In the genomic region with DNA sequence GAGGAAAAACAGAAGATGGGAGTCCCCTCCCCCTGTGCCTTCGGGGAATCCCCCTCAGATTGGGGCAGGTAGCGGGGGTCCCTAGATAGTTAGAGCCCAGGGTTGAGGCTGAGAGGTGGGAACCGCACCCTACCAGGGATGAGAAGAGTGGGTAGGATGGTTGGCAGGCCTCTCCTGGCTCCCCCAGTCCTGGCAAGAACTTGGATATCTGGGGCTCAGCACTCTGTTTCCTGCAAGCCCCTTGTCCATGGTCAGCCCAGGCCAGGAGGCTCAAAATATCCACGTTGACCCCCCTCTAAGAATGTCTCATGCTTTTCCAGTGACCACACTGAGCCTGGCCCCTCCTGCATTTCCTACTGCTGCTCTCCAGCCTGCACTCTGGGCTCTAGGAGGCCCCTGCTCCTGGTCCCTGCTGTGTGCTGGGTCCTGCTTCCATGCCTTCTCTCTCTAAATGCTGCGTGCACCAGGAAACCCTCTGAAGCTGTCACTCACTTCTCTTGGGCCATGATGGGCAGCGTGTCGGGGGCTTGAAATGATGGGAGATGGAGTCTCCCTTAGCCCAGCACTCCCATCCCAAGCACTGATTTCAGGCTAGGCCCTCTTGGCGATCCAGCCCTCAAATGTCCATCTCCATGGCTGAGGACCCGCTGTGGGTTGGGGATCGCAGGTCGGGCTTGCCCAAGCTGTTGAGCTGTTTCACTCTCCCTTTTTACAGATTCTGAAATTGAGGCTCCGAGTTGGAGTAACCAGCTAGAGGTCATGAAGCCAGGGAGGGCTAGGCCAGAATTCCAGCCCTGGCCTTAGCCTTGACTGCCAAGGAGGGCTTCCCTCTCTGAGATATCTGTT, we compare ENCODE assay signal across 10 cellular contexts. TPM values are rescaled to one million over a fixed set of nuclear protein-coding genes. Genes with fewer than 3 reads are reported as not detected.
DNase-seq lines count a peak whose midpoint lies in the region; ATAC-seq and TF ChIP-seq lines count a peak whose summit lies in the region.
"Had no signal": no experiment of that assay in that cellular context is flagged by ENCODE, and none has a peak within 500 bp of the region (broad histone marks: within the 10 kb centered on the region; RNA-seq: fewer than 3 reads in every experiment).

No MANE protein-coding gene starts in this region.

- peak overlapping the region; percentile 76 to 87 for H3K4me3 ChIP-seq in ascending aorta
- H3K4me3 ChIP-seq in liver (ENCODE audit: low read depth in 1 of 3, low read length in 3 of 3), result peak overlapping the region; percentile 80 to 90 (median 83)
- no peak overlapping the region for H3K4me3 ChIP-seq in testis

- intact Hi-C loops in activated CD4-positive, alpha-beta T cell treated with anti-CD3 and anti-CD28 coated beads for 36 hours (cut with DNase I, micrococcal nuclease), result loop anchor here in 1 of 2 experiments (2.0 kb wide), 1 partner anchor 17 kb away; a partner anchor contains a TSS
- intact Hi-C loops in ascending aorta (cut with DNase I), result loop anchor here (5.0 to 10.0 kb wide), 2 partner anchors 85 to 103 kb away; a partner anchor contains a TSS
- intact Hi-C loops in testis (cut with DNase I; ENCODE audit: low total_unique reads), result no loop called here

- H3K9me3 ChIP-seq in ascending aorta (no peaks in the 10 kb centered on the region), liver (ENCODE audit: control insufficient read depth in 4 of 4, low read length in 3 of 4) (no peaks in the 10 kb centered on the region), testis (no peaks in the 10 kb centered on the region)

- POLR2A ChIA-PET in activated CD4-positive, alpha-beta T cell treated with anti-CD3 and anti-CD28 coated beads for 36 hours (lab: Charles Lee), result interaction anchor here (1.7 kb wide), 1 partner anchor 18 kb away, joined by 3 read pairs; no protein-coding TSS in a partner anchor

- H3K27me3 ChIP-seq in ascending aorta (no peaks in the 10 kb centered on the region), liver (ENCODE audit: control insufficient read depth in 4 of 4, insufficient read depth in 4 of 4, low read length in 3 of 4) (no peaks in the 10 kb centered on the region), testis (no peaks in the 10 kb centered on the region)

- no peaks in the 10 kb centered on the region for H3K9me3 Mint-ChIP-seq in activated CD4-positive, alpha-beta T cell treated with anti-CD3 and anti-CD28 coated beads for 36 hours (ENCODE audit: low read depth)

- no peak for TF ChIP-seq POLR2A in testis (IDR thresholded peaks at IDR 0.05)

- H3K27me3 Mint-ChIP-seq in activated CD4-positive, alpha-beta T cell treated with anti-CD3 and anti-CD28 coated beads for 36 hours, result no peaks in the 10 kb centered on the region

- ATAC-seq in activated CD4-positive, alpha-beta T cell treated with anti-CD3 and anti-CD28 coated beads for 36 hours, result no peak
- ATAC-seq in GM21390 (IDR thresholded peaks at IDR 0.05; ENCODE audit: unreplicated experiment), result no peak

- CTCF ChIA-PET in activated CD4-positive, alpha-beta T cell treated with anti-CD3 and anti-CD28 coated beads for 36 hours (lab: Charles Lee), result interaction anchor here (0.6 to 1.5 kb wide), 6 partner anchors 14 to 71 kb away, joined by 3 to 6 read pairs (median 4); a partner anchor contains a TSS

- peaks cover 45% of the 10 kb centered on the region for H3K36me3 Mint-ChIP-seq in activated CD4-positive, alpha-beta T cell treated with anti-CD3 and anti-CD28 coated beads for 36 hours (ENCODE audit: low read depth)

- no peak for TF ChIP-seq RAD21 in liver (IDR thresholded peaks at IDR 0.05)

- TF ChIP-seq CTCF in ascending aorta (IDR thresholded peaks at IDR 0.05) (no peak), liver (IDR thresholded peaks at IDR 0.05; ENCODE audit: low read depth, low read length, missing input control) (no peak), testis (IDR thresholded peaks at IDR 0.05) (no peak)

- H3K9ac ChIP-seq in liver (ENCODE audit: low read depth in 1 of 2, low read length in 2 of 2), result peak overlapping the region in 1 of 2 donors; percentile 69

- H3K4me1 ChIP-seq in ascending aorta (peaks cover 19 to 41% of the 10 kb centered on the region in 2 donors), liver (ENCODE audit: control insufficient read depth in 4 of 4, insufficient read depth in 4 of 4, low read length in 3 of 4) (peaks cover 15 to 61% (median 43%) of the 10 kb centered on the region in 4 donors), testis (peaks cover 55% of the 10 kb centered on the region)

- H3K27ac Mint-ChIP-seq in activated CD4-positive, alpha-beta T cell treated with anti-CD3 and anti-CD28 coated beads for 36 hours, result peak overlapping the region; percentile 90

- DNase-seq in activated CD4-positive, alpha-beta T cell treated with anti-CD3 and anti-CD28 coated beads for 36 hours, result no peak
- no peak for DNase-seq in activated CD4-positive, alpha-beta T cell treated with anti-CD3 and anti-CD28 coated beads, Interleukin-2, amount 50 U/mL, for 48 hours
- no peak for DNase-seq in ascending aorta (ENCODE audit: low spot score in 2 of 2)
- DNase-seq in testis, result no peak
- DNase-seq in NCI-H1092 treated with DMSO at 0.1 percent for 48 hours (lab: John Stamatoyannopoulos, UW), result no peak
- DNase-seq in NCI-H226, result no peak
- DNase-seq: HCEC 1CT, NCI-H510A had no signal

- 66% methylated on average over 12 of the region's 12 CpGs for WGBS in liver
- WGBS in testis, 2 donors, result 52 to 61% methylated on average over 12 of the region's 12 CpGs

- H3K4me1 Mint-ChIP-seq in activated CD4-positive, alpha-beta T cell treated with anti-CD3 and anti-CD28 coated beads for 36 hours, result peaks cover 45% of the 10 kb centered on the region

- H3K36me3 ChIP-seq in ascending aorta (peaks cover 2 to 14% of the 10 kb centered on the region in 2 donors), liver (ENCODE audit: control insufficient read depth in 4 of 4, insufficient read depth in 3 of 4, low read depth in 1 of 4, low read length in 3 of 4) (peaks cover 0 to 14% (median 1%) of the 10 kb centered on the region in 4 donors), testis (ENCODE audit: low read depth, missing control alignments) (no peaks in the 10 kb centered on the region)

- peak overlapping the region; percentile 96 for H3K4me3 Mint-ChIP-seq in activated CD4-positive, alpha-beta T cell treated with anti-CD3 and anti-CD28 coated beads for 36 hours

- H3K27ac ChIP-seq in ascending aorta, result peak overlapping the region; percentile 90 to 95
- H3K27ac ChIP-seq in liver (ENCODE audit: low read depth in 1 of 2, low read length in 2 of 2), result peak overlapping the region; percentile 64 to 96
- peak overlapping the region; percentile 39 to 77 for H3K27ac ChIP-seq in testis

TF ChIP-seq in liver, 16 proteins besides CTCF, POLR2A, EP300 and RAD21 (continues in another document):
- no peak for TF ChIP-seq YY1 (IDR thresholded peaks at IDR 0.05)
- no peak for TF ChIP-seq JUND (IDR thresholded peaks at IDR 0.05)
- no peak for TF ChIP-seq TAF1 (conservative IDR thresholded peaks at IDR 0.05)
- TF ChIP-seq SP1 (IDR thresholded peaks at IDR 0.05), result no peak

RNA-seq across cellular contexts. Expression of a gene that starts 2.0 kb away (rescaled TPM):
- total RNA-seq in activated CD4-positive, alpha-beta T cell treated with anti-CD3 and anti-CD28 coated beads for 36 hours, result 10 to 100 TPM; 47.4 to 54.3 TPM
- total RNA-seq in ascending aorta (121 TPM), liver (10 to 100 TPM; 23.7 to 49.3 TPM), testis (10 to 100 TPM; 68.4 to 75.7 TPM)
- polyA plus RNA-seq in liver (10 to 100 TPM; 22.9 to 49.7 TPM), testis (ENCODE audit: insufficient read depth, low read depth, low replicate concordance) (40.7 TPM)

RNA-seq across cellular contexts. Expression of a gene that starts 3.6 kb away (rescaled TPM):
- total RNA-seq in activated CD4-positive, alpha-beta T cell treated with anti-CD3 and anti-CD28 coated beads for 36 hours, result 10 to 100 TPM; 27.9 to 30.7 TPM
- 181 TPM for total RNA-seq in ascending aorta
- total RNA-seq in liver, result 10 to 100 TPM; 11.5 to 13.4 TPM
- polyA plus RNA-seq in liver, result 10 to 100 TPM in 1 of 2 donors, 1 to 10 TPM in 1; 4.7 to 12.8 TPM
- total RNA-seq in testis, result 10 to 100 TPM; 78.4 to 87.6 TPM
- polyA plus RNA-seq in testis (ENCODE audit: insufficient read depth, low read depth, low replicate concordance), result 61.4 TPM

RNA-seq across cellular contexts. Expression of a gene that starts 16.4 kb away (rescaled TPM):
- under 1 TPM; 0.27 to 0.37 TPM for total RNA-seq in activated CD4-positive, alpha-beta T cell treated with anti-CD3 and anti-CD28 coated beads for 36 hours
- total RNA-seq in ascending aorta (not detected), liver (under 1 TPM; 0.14 to 0.17 TPM), testis (1 to 10 TPM in 1 of 2 donors, under 1 TPM in 1; 0.99 to 2.5 TPM)
- polyA plus RNA-seq in liver (under 1 TPM; 0.32 TPM), testis (ENCODE audit: insufficient read depth, low read depth, low replicate concordance) (0.26 TPM)

RNA-seq across cellular contexts. Expression of a gene that starts 25.9 kb away (rescaled TPM):
- total RNA-seq in activated CD4-positive, alpha-beta T cell treated with anti-CD3 and anti-CD28 coated beads for 36 hours, result 100 to 1,000 TPM; 181 to 202 TPM
- total RNA-seq in ascending aorta, result 145 TPM
- total RNA-seq in liver, result 10 to 100 TPM; 15.4 to 34.9 TPM
- polyA plus RNA-seq in liver, result 10 to 100 TPM; 16.1 to 29.5 TPM
- 10 to 100 TPM; 15.2 to 23.5 TPM for total RNA-seq in testis
- polyA plus RNA-seq in testis (ENCODE audit: insufficient read depth, low read depth, low replicate concordance), result 29.0 TPM

RNA-seq across cellular contexts. Expression of a gene that starts 36.1 kb away (rescaled TPM):
- 10 to 100 TPM; 88.3 to 98.8 TPM for total RNA-seq in activated CD4-positive, alpha-beta T cell treated with anti-CD3 and anti-CD28 coated beads for 36 hours
- total RNA-seq in ascending aorta (418 TPM), liver (100 to 1,000 TPM in 1 of 2 donors, 10 to 100 TPM in 1; 13.6 to 120 TPM), testis (10 to 100 TPM; 51.0 to 66.8 TPM)
- polyA plus RNA-seq in liver (1 to 10 TPM; 1.1 to 6.5 TPM), testis (ENCODE audit: insufficient read depth, low read depth, low replicate concordance) (20.5 TPM)

Comparison
In these comparisons a context has a peak if more than half of its experiments do, and no peak if none do; other contexts are left out.
1. H3K4me3 ChIP-seq: peak in ascending aorta (2 of 2) and liver (3 of 3); none in testis (0 of 2).
2. Peak in every context shown above with its lines, with median percentiles within 50 percentile points of each other: H3K27ac ChIP-seq.